In the genomic region with DNA sequence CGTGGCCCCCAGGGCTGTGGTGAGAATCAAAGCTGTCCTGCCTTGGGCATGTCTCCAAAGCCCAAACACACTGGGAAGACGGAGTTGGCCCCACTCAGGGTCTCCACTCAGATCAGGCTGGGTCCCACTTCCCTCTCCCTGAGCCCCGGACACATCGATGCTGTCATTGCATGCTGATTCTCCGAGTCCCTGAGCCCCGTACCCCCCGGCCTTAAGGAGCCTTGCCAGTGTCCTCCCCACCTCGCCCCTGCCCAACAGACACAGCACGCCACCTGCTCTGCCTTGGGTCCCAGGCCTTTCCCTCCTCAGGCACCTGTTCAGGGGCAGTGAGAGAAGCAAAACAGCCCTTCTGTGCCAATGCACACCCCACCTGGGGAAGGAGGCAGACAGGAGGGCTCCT, we compare ENCODE assay signal across 25 cellular contexts. TPM values are rescaled to one million over a fixed set of nuclear protein-coding genes. Genes with fewer than 3 reads are reported as not detected.
"Had no signal": no experiment of that assay in that cellular context is flagged by ENCODE, and none has a peak within 500 bp of the region (broad histone marks: within the 10 kb centered on the region; RNA-seq: fewer than 3 reads in every experiment).

No MANE protein-coding gene starts in this region.

- H3K4me1 ChIP-seq: adrenal gland had no signal

- H3K4me3 Mint-ChIP-seq: activated CD8-positive, alpha-beta T cell treated with anti-CD3 and anti-CD28 coated beads for 36 hours; activated naive CD8-positive, alpha-beta T cell treated with anti-CD3 and anti-CD28 coated beads, Interleukin-2, amount 10 ng/mL, durations not matched to agents 7 days and 5 days; activated T-cell treated with anti-CD3 and anti-CD28 coated beads, Interleukin-2, amount 50 U/mL, for 72 hours had no signal

- H3K27me3 Mint-ChIP-seq: activated CD8-positive, alpha-beta T cell treated with anti-CD3 and anti-CD28 coated beads for 36 hours; activated naive CD8-positive, alpha-beta T cell treated with anti-CD3 and anti-CD28 coated beads, Interleukin-2, amount 10 ng/mL, durations not matched to agents 7 days and 5 days had no signal

- H3K9ac ChIP-seq: KMS-11 had no signal

- H3K27ac ChIP-seq: adrenal gland, KMS-11, WERI-Rb-1 had no signal

- H3K36me3 ChIP-seq: adrenal gland had no signal

- DNase-seq: activated CD4-positive, alpha-beta T cell treated with anti-CD3 and anti-CD28 coated beads for 4 hours; activated CD8-positive, alpha-beta memory T cell treated with anti-CD3 and anti-CD28 coated beads, Interleukin-2, amount 50 U/mL, for 4 hours; activated CD8-positive, alpha-beta T cell treated with anti-CD3 and anti-CD28 coated beads for 36 hours; activated naive CD4-positive, alpha-beta T cell treated with anti-CD3 and anti-CD28 coated beads, Interleukin-2, amount 50 U/mL, for 16 hours; activated naive CD8-positive, alpha-beta T cell treated with anti-CD3 and anti-CD28 coated beads, Interleukin-2, amount 10 ng/mL, durations not matched to agents 7 days and 5 days; activated T-cell treated with anti-CD3 and anti-CD28 coated beads, Interleukin-2, amount 50 U/mL, for 72 hours; adrenal gland; anterior cingulate cortex; cerebellar nuclear complex; MG63; MV-4-11; NCI-H1092 treated with DMSO at 0.1 percent for 48 hours; NCI-H1417 treated with DMSO at 0.1 percent for 48 hours; NCI-H1694; NCI-H2029; NCI-H2227 treated with DMSO at 0.1 percent for 48 hours; NCI-H446 treated with DMSO at 0.1 percent for 48 hours; NCI-H524 treated with DMSO at 0.1 percent for 48 hours; NCI-H748 treated with DMSO at 0.1 percent for 48 hours; SIG-M5; T-helper 1 cell; WERI-Rb-1 had no signal

- H3K27ac Mint-ChIP-seq: activated CD8-positive, alpha-beta T cell treated with anti-CD3 and anti-CD28 coated beads for 36 hours; activated naive CD8-positive, alpha-beta T cell treated with anti-CD3 and anti-CD28 coated beads, Interleukin-2, amount 10 ng/mL, durations not matched to agents 7 days and 5 days; activated T-cell treated with anti-CD3 and anti-CD28 coated beads, Interleukin-2, amount 50 U/mL, for 72 hours had no signal

- H3K9me3 Mint-ChIP-seq: activated CD8-positive, alpha-beta T cell treated with anti-CD3 and anti-CD28 coated beads for 36 hours; activated naive CD8-positive, alpha-beta T cell treated with anti-CD3 and anti-CD28 coated beads, Interleukin-2, amount 10 ng/mL, durations not matched to agents 7 days and 5 days; activated T-cell treated with anti-CD3 and anti-CD28 coated beads, Interleukin-2, amount 50 U/mL, for 72 hours had no signal

- ATAC-seq: activated CD8-positive, alpha-beta T cell treated with anti-CD3 and anti-CD28 coated beads for 36 hours; activated T-cell treated with anti-CD3 and anti-CD28 coated beads, Interleukin-2, amount 50 U/mL, for 72 hours had no signal

- H3K4me2 ChIP-seq: KMS-11 had no signal

- H3K9me3 ChIP-seq: adrenal gland, MG63 had no signal

- H3K4me3 ChIP-seq: adrenal gland, MG63 had no signal

- H3K27me3 ChIP-seq: adrenal gland, MG63 had no signal

RNA-seq across cellular contexts. Expression of gene CST6, which starts 24.5 kb away (rescaled TPM):
- total RNA-seq: activated naive CD8-positive, alpha-beta T cell treated with anti-CD3 and anti-CD28 coated beads, Interleukin-2, amount 10 ng/mL, durations not matched to agents 7 days and 5 days; OCI-LY7; T-helper 2 cell treated with Interferon-gamma antibody and Interleukin-4, amounts not matched to agents 100 ng/mL and 5 ng/mL, for 36 hours had no signal

RNA-seq across cellular contexts. Expression of gene CATSPER1, which starts 38.9 kb away (rescaled TPM):
- total RNA-seq: activated CD8-positive, alpha-beta T cell treated with anti-CD3 and anti-CD28 coated beads for 36 hours; activated naive CD8-positive, alpha-beta T cell treated with anti-CD3 and anti-CD28 coated beads, Interleukin-2, amount 10 ng/mL, durations not matched to agents 7 days and 5 days; OCI-LY7 had no signal
